Comparison of ENCODE assay signal across 22 cellular contexts in genomic region chr17:29399634-29400033, GRCh38. TPM values are rescaled to one million over a fixed set of nuclear protein-coding genes. Genes with fewer than 3 reads are reported as not detected.
DNase-seq lines count a peak whose midpoint lies in the region; ATAC-seq, FAIRE-seq and TF ChIP-seq lines count a peak whose summit lies in the region.
"Had no signal": no experiment of that assay in that cellular context is flagged by ENCODE, and none has a peak within 500 bp of the region (broad histone marks: within the 10 kb centered on the region; RNA-seq: fewer than 3 reads in every experiment).

No MANE protein-coding gene starts in this region.

- H4K91ac ChIP-seq in mesenchymal stem cell (ENCODE audit: low read length) = no peak overlapping the region

- no peak overlapping the region for H3K18ac ChIP-seq in mesenchymal stem cell (ENCODE audit: low read depth in 1 of 2, low read length in 2 of 2)

- H3K27ac Mint-ChIP-seq in CD14-positive monocyte (peak overlapping the region in 5 of 7 donors; percentile 16 to 57 (median 36)), chondrocyte (ENCODE audit: unreplicated experiment) (peak overlapping the region; percentile 17)
- H3K27ac Mint-ChIP-seq: B cell; CD4-positive, CD25-positive, alpha-beta regulatory T cell; GM23338 had no signal

- no peak overlapping the region for H2BK120ac ChIP-seq in mesenchymal stem cell (ENCODE audit: low read depth, low read length)

- no peak overlapping the region for H2BK15ac ChIP-seq in mesenchymal stem cell (ENCODE audit: low read depth, poor library complexity, severe bottlenecking)

- H3K4me1 ChIP-seq in mesenchymal stem cell (ENCODE audit: control insufficient read depth, insufficient read depth, low read depth, low read length) = peaks cover 8% of the 10 kb centered on the region
- H3K4me1 ChIP-seq in small intestine (ENCODE audit: control insufficient read depth in 2 of 2, insufficient read depth in 1 of 2, low read depth in 1 of 2, low read length in 1 of 2) = no peaks in the 10 kb centered on the region
- peaks cover 17% of the 10 kb centered on the region for H3K4me1 ChIP-seq in psoas muscle

- H3K4me2 ChIP-seq in mesenchymal stem cell (ENCODE audit: low read length, poor library complexity, severe bottlenecking) = no peak overlapping the region
- H3K4me2 ChIP-seq: BLaER1 treated with 17β-estradiol and CSF1 and Interleukin-3, amounts not matched to agents 10 nM and 100 nM; GM23338 had no signal

- H3K79me1 ChIP-seq in mesenchymal stem cell (replicated peaks; ENCODE audit: low read length, poor library complexity, severe bottlenecking) = no peaks in the 10 kb centered on the region

- no peak overlapping the region for H3K23ac ChIP-seq in mesenchymal stem cell (ENCODE audit: low read length in 2 of 2)

- H4K8ac ChIP-seq in mesenchymal stem cell (ENCODE audit: low read length) = peak overlapping the region; percentile 37

- FAIRE-seq in small intestine (lab: Jason Lieb, UNC) = no peak
- FAIRE-seq: GM12891, GM18507, H54, HTR-8/SVneo had no signal

- H3K9me3 Mint-ChIP-seq in CD14-positive monocyte = no peaks in the 10 kb centered on the region
- H3K9me3 Mint-ChIP-seq in chondrocyte (ENCODE audit: low read depth) = no peaks in the 10 kb centered on the region
- H3K9me3 Mint-ChIP-seq: CD4-positive, CD25-positive, alpha-beta regulatory T cell; CD8-positive, alpha-beta memory T cell; GM23338; IgD-negative memory B cell had no signal

- H3K4me3 ChIP-seq in mesenchymal stem cell (ENCODE audit: insufficient read depth in 1 of 2, low read depth in 1 of 2, low read length in 2 of 2) (no peak overlapping the region), small intestine (ENCODE audit: low read depth in 1 of 2, low read length in 2 of 2) (no peak overlapping the region), psoas muscle (no peak overlapping the region)
- H3K4me3 ChIP-seq: BLaER1 treated with 17β-estradiol and CSF1 and Interleukin-3, amounts not matched to agents 10 nM and 100 nM; GM23338 had no signal

- H3K36me3 ChIP-seq in mesenchymal stem cell (ENCODE audit: control insufficient read depth in 1 of 2, insufficient read depth in 2 of 2, low read depth in 1 of 2, low read length in 2 of 2) = peaks cover 21 to 47% of the 10 kb centered on the region in 2 experiments
- H3K36me3 ChIP-seq in small intestine (ENCODE audit: control insufficient read depth in 2 of 2, insufficient read depth in 2 of 2, low read length in 2 of 2) = peaks cover 1 to 2% of the 10 kb centered on the region in 2 donors
- peaks cover 0 to 38% of the 10 kb centered on the region in 2 donors for H3K36me3 ChIP-seq in psoas muscle (ENCODE audit: insufficient read depth in 1 of 2, low read depth in 1 of 2)

- no peak overlapping the region for H2BK5ac ChIP-seq in mesenchymal stem cell (ENCODE audit: low read depth, low read length, poor library complexity, severe bottlenecking)

- H3K36me3 Mint-ChIP-seq in CD14-positive monocyte = peaks cover 30 to 74% of the 10 kb centered on the region in 2 donors
- H3K36me3 Mint-ChIP-seq in chondrocyte (ENCODE audit: low read depth) = peaks cover 9% of the 10 kb centered on the region

- intact Hi-C loops in CD14-positive monocyte (cut with micrococcal nuclease) = no loop called here
- intact Hi-C loops in psoas muscle (cut with DNase I) = loop anchor here in 1 of 2 donors (10.0 kb wide), 1 partner anchor 55 kb away; no protein-coding TSS in a partner anchor

- H3K4me3 Mint-ChIP-seq in CD14-positive monocyte (no peak overlapping the region), chondrocyte (ENCODE audit: unreplicated experiment) (no peak overlapping the region)
- H3K4me3 Mint-ChIP-seq: B cell; CD4-positive, CD25-positive, alpha-beta regulatory T cell; CD8-positive, alpha-beta memory T cell; GM23338; IgD-negative memory B cell had no signal

- no peak overlapping the region for H3K14ac ChIP-seq in mesenchymal stem cell (ENCODE audit: low read length in 2 of 2)

- no peak overlapping the region for H2AK5ac ChIP-seq in mesenchymal stem cell (ENCODE audit: low read length, severe bottlenecking)

- H3K27me3 Mint-ChIP-seq in CD14-positive monocyte (ENCODE audit: low read depth in 3 of 3) = peaks cover 0 to 3% (median 0%) of the 10 kb centered on the region in 3 donors
- no peaks in the 10 kb centered on the region for H3K27me3 Mint-ChIP-seq in chondrocyte (ENCODE audit: low read depth)
- H3K27me3 Mint-ChIP-seq: B cell; CD4-positive, CD25-positive, alpha-beta regulatory T cell; CD8-positive, alpha-beta memory T cell; IgD-negative memory B cell had no signal

- H2AFZ ChIP-seq in mesenchymal stem cell (ENCODE audit: low read depth, low read length) = no peak overlapping the region
- H2AFZ ChIP-seq: GM23338 had no signal

- DNase-seq in CD14-positive monocyte (ENCODE audit: low spot score) (no peak), chondrocyte (ENCODE audit: low spot score) (no peak), mesenchymal stem cell (no peak), small intestine (peak; percentile 37), psoas muscle (no peak)
- DNase-seq: CD4-positive, CD25-positive, alpha-beta regulatory T cell; CD8-positive, alpha-beta memory T cell; COR-L47; DMS 273 treated with DMSO at 0.1 percent for 48 hours; DMS53; DND-41; EL; HCEC 1CT had no signal

- H3K4ac ChIP-seq in mesenchymal stem cell (ENCODE audit: low read depth in 1 of 2, low read length in 2 of 2) = no peak overlapping the region

- no peak overlapping the region for H2BK12ac ChIP-seq in mesenchymal stem cell (ENCODE audit: low read length in 2 of 2)

- TF ChIP-seq CTCF in CD14-positive monocyte (IDR thresholded peaks at IDR 0.05) (no peak), chondrocyte (IDR thresholded peaks at IDR 0.05) (no peak), psoas muscle (IDR thresholded peaks at IDR 0.05) (no peak)

- ATAC-seq in HG03460 (IDR thresholded peaks at IDR 0.05; ENCODE audit: unreplicated experiment) (no peak), psoas muscle (no peak)
- ATAC-seq: GM23338 had no signal

- H3K27ac ChIP-seq in mesenchymal stem cell (ENCODE audit: low read length, poor library complexity, severe bottlenecking) = no peak overlapping the region
- no peak overlapping the region for H3K27ac ChIP-seq in small intestine (ENCODE audit: low read depth in 1 of 2, low read length in 1 of 2)
- no peak overlapping the region for H3K27ac ChIP-seq in psoas muscle
- H3K27ac ChIP-seq: BLaER1 treated with 17β-estradiol and CSF1 and Interleukin-3, amounts not matched to agents 10 nM and 100 nM had no signal

- 97% methylated on average over 4 of the region's 4 CpGs for WGBS in mesenchymal stem cell
- WGBS in small intestine, 3 donors = 73 to 91% (median 81%) methylated on average over 4 of the region's 4 CpGs
- 94 to 96% (median 95%) methylated on average over 4 of the region's 4 CpGs for WGBS in psoas muscle, 3 donors

- H3K27me3 ChIP-seq in mesenchymal stem cell (ENCODE audit: control insufficient read depth in 1 of 2, insufficient read depth in 1 of 2, low read length in 2 of 2) (no peaks in the 10 kb centered on the region), small intestine (ENCODE audit: control insufficient read depth in 2 of 2, insufficient read depth in 2 of 2, low read length in 2 of 2) (no peaks in the 10 kb centered on the region), psoas muscle (ENCODE audit: insufficient read depth in 3 of 3, low read length in 2 of 3) (no peaks in the 10 kb centered on the region)
- H3K27me3 ChIP-seq: BLaER1 treated with 17β-estradiol and CSF1 and Interleukin-3, amounts not matched to agents 10 nM and 100 nM had no signal

- no peak overlapping the region for H3K9ac ChIP-seq in mesenchymal stem cell (ENCODE audit: low read length)
- H3K9ac ChIP-seq: BLaER1 treated with 17β-estradiol and CSF1 and Interleukin-3, amounts not matched to agents 10 nM and 100 nM had no signal

- no peaks in the 10 kb centered on the region for H3K9me3 ChIP-seq in mesenchymal stem cell (ENCODE audit: control insufficient read depth, low read length)
- H3K9me3 ChIP-seq in small intestine (ENCODE audit: control insufficient read depth, low read depth) = no peaks in the 10 kb centered on the region
- no peaks in the 10 kb centered on the region for H3K9me3 ChIP-seq in psoas muscle
- H3K9me3 ChIP-seq: BLaER1 treated with 17β-estradiol and CSF1 and Interleukin-3, amounts not matched to agents 10 nM and 100 nM had no signal

- peaks cover 12% of the 10 kb centered on the region for H3K4me1 Mint-ChIP-seq in CD14-positive monocyte
- H3K4me1 Mint-ChIP-seq in chondrocyte (ENCODE audit: low read depth) = peaks cover 13% of the 10 kb centered on the region
- H3K4me1 Mint-ChIP-seq: GM23338 had no signal

RNA-seq across cellular contexts. Expression of gene TAOK1, which starts 9.5 kb away (rescaled TPM):
- 1 to 10 TPM; 2.4 to 4.8 TPM for polyA plus RNA-seq in CD14-positive monocyte
- 77.7 to 87.1 TPM (median 85.7 TPM) in 3 replicates for total RNA-seq in chondrocyte
- 23.2 TPM for polyA plus RNA-seq in mesenchymal stem cell (2013, experiment 1 of 2)
- polyA plus RNA-seq in mesenchymal stem cell (2013, experiment 2 of 2) = 23.3 TPM
- 1 to 10 TPM; 4.1 to 7.4 (median 4.5) TPM for polyA plus RNA-seq in small intestine
- total RNA-seq in psoas muscle = 10 to 100 TPM; 42.5 to 49.8 (median 46.5) TPM
- 10 to 100 TPM in 2 of 3 donors, 1 to 10 TPM in 1; 6.3 to 23.0 (median 11.2) TPM for polyA plus RNA-seq in psoas muscle
